ENCODE assay signal across 8 cellular contexts in the genomic region with DNA sequence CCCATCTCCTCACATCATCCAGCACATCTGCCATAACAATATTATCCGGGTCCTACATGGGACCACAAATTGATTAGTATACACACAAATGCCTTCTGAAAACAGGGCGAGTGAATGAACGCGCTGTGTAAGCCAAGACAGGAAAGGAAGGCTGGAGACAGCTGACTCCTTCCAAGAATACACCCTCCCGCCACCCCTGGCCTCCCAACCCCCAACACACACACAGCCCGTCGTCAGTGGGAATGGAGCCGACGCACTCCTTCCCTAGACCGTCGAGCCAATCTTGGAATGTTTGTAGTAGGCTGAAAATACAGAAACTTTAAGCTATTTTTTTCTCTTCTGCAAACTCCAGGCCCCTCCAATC. TPM values are rescaled to one million over a fixed set of nuclear protein-coding genes. Genes with fewer than 3 reads are reported as not detected.
DNase-seq lines count a peak whose midpoint lies in the region; ATAC-seq and TF ChIP-seq lines count a peak whose summit lies in the region.

No MANE protein-coding gene starts in this region.

- intact Hi-C loops in spleen (cut with DNase I; ENCODE audit: low total_unique reads): no loop called here

- TF ChIP-seq POLR2A in spleen (IDR thresholded peaks at IDR 0.05): no peak

- H3K9me3 ChIP-seq in WERI-Rb-1 (ENCODE audit: severe bottlenecking): no peaks in the 10 kb centered on the region
- H3K9me3 ChIP-seq in right atrium auricular region: no peaks in the 10 kb centered on the region
- no peaks in the 10 kb centered on the region for H3K9me3 ChIP-seq in spleen

- 1 to 46% (median 5%) methylated on average over 8 to 11 of the region's 11 CpGs for WGBS in spleen, 5 donors

- no peaks in the 10 kb centered on the region for H3K4me1 ChIP-seq in right atrium auricular region
- peaks cover 0 to 16% (median 0%) of the 10 kb centered on the region in 6 donors for H3K4me1 ChIP-seq in spleen

- DNase-seq in WERI-Rb-1: no peak
- no peak for DNase-seq in right atrium auricular region (ENCODE audit: low spot score)
- no peak for DNase-seq in spleen
- no peak for DNase-seq in EL
- no peak for DNase-seq in NCI-H187 (lab: John Stamatoyannopoulos, UW)

- no peak overlapping the region for H3K27ac ChIP-seq in WERI-Rb-1
- peak overlapping the region; percentile 86 to 88 for H3K27ac ChIP-seq in right atrium auricular region
- H3K27ac ChIP-seq in spleen: peak overlapping the region in 7 of 8 donors; percentile 76 to 85 (median 82)

- H3K36me3 ChIP-seq in WERI-Rb-1 (no peaks in the 10 kb centered on the region), right atrium auricular region (no peaks in the 10 kb centered on the region), spleen (no peaks in the 10 kb centered on the region)

- H3K4me3 ChIP-seq in GM12875 (ENCODE audit: low read depth, low read length): peak overlapping the region; percentile 74
- H3K4me3 ChIP-seq in WERI-Rb-1 (ENCODE audit: low read depth, low read length): peak overlapping the region; percentile 54
- peak overlapping the region; percentile 61 to 68 for H3K4me3 ChIP-seq in right atrium auricular region
- peak overlapping the region; percentile 44 to 76 (median 54) for H3K4me3 ChIP-seq in spleen

- peaks cover 19% of the 10 kb centered on the region for H3K27me3 ChIP-seq in WERI-Rb-1 (ENCODE audit: insufficient read depth, low read depth, severe bottlenecking)
- no peaks in the 10 kb centered on the region for H3K27me3 ChIP-seq in right atrium auricular region
- no peaks in the 10 kb centered on the region for H3K27me3 ChIP-seq in spleen (replicated peaks in 1 of 7)

- TF ChIP-seq CTCF in GM12875 (IDR thresholded peaks at IDR 0.05; ENCODE audit: borderline replicate concordance, insufficient read depth, low read depth, low read length): no peak
- no peak for TF ChIP-seq CTCF in WERI-Rb-1 (IDR thresholded peaks at IDR 0.05; ENCODE audit: low read depth, low read length)
- TF ChIP-seq CTCF in right atrium auricular region (IDR thresholded peaks at IDR 0.05): no peak
- TF ChIP-seq CTCF in spleen (IDR thresholded peaks at IDR 0.05 in 8 of 11, conservative IDR thresholded peaks at IDR 0.05 in 3 of 11): no peak

- ATAC-seq in HG02642 (IDR thresholded peaks at IDR 0.05; ENCODE audit: poor library complexity, unreplicated experiment) (peak; percentile 33), GM18858 (IDR thresholded peaks at IDR 0.05; ENCODE audit: unreplicated experiment) (no peak)

RNA-seq across cellular contexts. Expression of a gene that starts 0.3 kb away (rescaled TPM):
- total RNA-seq in right atrium auricular region: 10 to 100 TPM; 26.7 to 28.2 TPM
- 10 to 100 TPM; 13.4 to 28.2 (median 18.7) TPM for total RNA-seq in spleen
- polyA plus RNA-seq in spleen: 10 to 100 TPM; 23.6 to 29.1 (median 24.6) TPM

RNA-seq across cellular contexts. Expression of a gene that starts 38.0 kb away (rescaled TPM):
- total RNA-seq in right atrium auricular region (1 to 10 TPM; 1.7 to 2.2 TPM), spleen (1 to 10 TPM; 2.3 to 5.0 (median 2.5) TPM)
- under 1 TPM; 0.46 to 0.70 (median 0.48) TPM for polyA plus RNA-seq in spleen
